ENCODE assay signal across 24 cellular contexts in the genomic region with DNA sequence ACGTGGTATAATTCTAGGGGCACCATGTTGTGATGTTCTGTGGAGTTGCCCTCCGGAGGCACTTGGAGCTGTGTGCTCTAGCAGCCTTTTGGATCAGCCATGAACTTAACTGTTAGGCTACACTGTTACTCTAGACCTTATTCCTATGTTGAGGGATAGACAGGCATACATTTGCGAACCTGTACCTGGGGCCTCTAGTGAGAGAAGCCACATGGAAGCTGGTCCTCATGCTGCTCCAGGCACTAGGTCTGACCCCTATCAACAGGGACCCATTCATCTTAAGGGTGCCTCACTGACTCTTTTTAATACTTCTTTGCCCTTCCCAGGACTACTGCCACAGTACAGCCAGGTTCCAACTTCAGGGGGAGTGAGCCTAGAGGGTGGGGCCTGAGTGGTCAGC.
"Had no signal": no experiment of that assay in that cellular context is flagged by ENCODE, and none has a peak within 500 bp of the region (broad histone marks: within the 10 kb centered on the region; RNA-seq: fewer than 3 reads in every experiment).

No MANE protein-coding gene starts in this region.

- H3K9me3 Mint-ChIP-seq: central memory CD8-positive, alpha-beta T cell; effector memory CD8-positive, alpha-beta T cell; immature natural killer cell; naive thymus-derived CD8-positive, alpha-beta T cell; T-cell; type B pancreatic cell had no signal

- H3K4me2 ChIP-seq: hepatocyte had no signal

- H3K4me1 ChIP-seq: breast epithelium, esophagus muscularis mucosa, prostate gland, vagina had no signal

- H3K36me3 Mint-ChIP-seq: activated naive CD8-positive, alpha-beta T cell; immature natural killer cell; naive thymus-derived CD8-positive, alpha-beta T cell; T-cell had no signal

- H3K79me2 ChIP-seq: hepatocyte had no signal

- H3K4me1 Mint-ChIP-seq: central memory CD8-positive, alpha-beta T cell; immature natural killer cell had no signal

- H3K27ac Mint-ChIP-seq: activated naive CD8-positive, alpha-beta T cell; T-cell; type B pancreatic cell had no signal

- H3K4me3 Mint-ChIP-seq: activated naive CD8-positive, alpha-beta T cell; central memory CD8-positive, alpha-beta T cell; effector memory CD8-positive, alpha-beta T cell; immature natural killer cell; naive thymus-derived CD8-positive, alpha-beta T cell; T-cell; type B pancreatic cell had no signal

- H3K27ac ChIP-seq: breast epithelium, esophagus muscularis mucosa, hepatocyte, ovary, prostate gland, spleen, thoracic aorta, vagina had no signal

- ATAC-seq: effector memory CD8-positive, alpha-beta T cell; left lobe of liver; naive thymus-derived CD8-positive, alpha-beta T cell; T-cell had no signal

- H3K4me3 ChIP-seq: breast epithelium, esophagus muscularis mucosa, hepatocyte, lung, ovary, prostate gland, spleen, thoracic aorta, vagina had no signal

- H3K27me3 Mint-ChIP-seq: central memory CD8-positive, alpha-beta T cell; effector memory CD8-positive, alpha-beta T cell; T-cell; type B pancreatic cell had no signal

- H3K27me3 ChIP-seq: breast epithelium, esophagus muscularis mucosa, hepatocyte, ovary, spleen, vagina had no signal

- H2AFZ ChIP-seq: hepatocyte had no signal

- H3K36me3 ChIP-seq: breast epithelium, ovary, prostate gland, spleen, thoracic aorta, vagina had no signal

- DNase-seq: activated CD4-positive, alpha-beta T cell treated with anti-CD3 and anti-CD28 coated beads, Interleukin-2, amount 50 U/mL, for 1 hour; activated CD4-positive, CD25-positive, alpha-beta regulatory T cell; activated T-cell treated with anti-CD3 and anti-CD28 coated beads for 4 hours; amniotic stem cell; effector memory CD8-positive, alpha-beta T cell; glutamatergic neuron; immature natural killer cell; naive thymus-derived CD8-positive, alpha-beta T cell; ovary; spleen; stimulated activated CD4-positive, alpha-beta T cell treated with anti-CD3 and anti-CD28 coated beads, Interleukin-4, amount 100 ng/mL, for 1 hour; stimulated activated naive CD4-positive, alpha-beta T cell treated with Interleukin-2 at 50 U/mL for 16 hours; T-cell had no signal

- H3K9me3 ChIP-seq: breast epithelium, esophagus muscularis mucosa, ovary, prostate gland, spleen, thoracic aorta, vagina had no signal
